17 cellular contexts compared by ENCODE assay signal in the genomic region with DNA sequence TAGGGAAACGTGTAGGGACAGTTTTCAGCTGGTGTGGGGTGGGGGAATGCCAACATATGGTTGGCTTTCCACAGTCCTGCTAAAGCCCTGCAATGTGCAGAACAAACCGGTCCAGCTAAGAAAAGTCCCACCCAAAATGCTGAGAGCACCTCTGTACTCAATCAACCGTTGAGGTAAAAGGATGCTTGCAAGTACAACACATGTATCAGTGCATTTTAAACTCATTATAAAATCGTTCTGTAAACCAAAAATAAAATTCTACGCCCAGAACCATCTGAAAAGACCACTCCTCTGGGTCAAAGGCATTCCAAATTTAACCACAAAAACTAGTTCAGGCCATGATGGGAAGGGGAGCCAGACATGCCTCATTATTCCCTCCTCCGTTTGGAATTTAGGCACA. TPM values are rescaled to one million over a fixed set of nuclear protein-coding genes. Genes with fewer than 3 reads are reported as not detected.
DNase-seq lines count a peak whose midpoint lies in the region; ATAC-seq and TF ChIP-seq lines count a peak whose summit lies in the region.
"Had no signal": no experiment of that assay in that cellular context is flagged by ENCODE, and none has a peak within 500 bp of the region (broad histone marks: within the 10 kb centered on the region; RNA-seq: fewer than 3 reads in every experiment).

No MANE protein-coding gene starts in this region.

- CTCF ChIA-PET in activated CD4-positive, alpha-beta T cell treated with anti-CD3 and anti-CD28 coated beads, Interleukin-2, amount 10 ng/mL, durations not matched to agents 7 days and 5 days (lab: Charles Lee), result interaction anchor here (1.0 to 1.5 kb wide), 3 partner anchors 53 to 184 kb away, joined by 4 to 7 read pairs (median 6); no protein-coding TSS in a partner anchor
- CTCF ChIA-PET in HCT116 (lab: Charles Lee), result no interaction called here

- ATAC-seq in HCT116 (no peak), HG03457 (IDR thresholded peaks at IDR 0.05; ENCODE audit: unreplicated experiment) (no peak), upper lobe of left lung (ENCODE audit: low FRiP score in 2 of 2) (no peak)
- ATAC-seq: naive thymus-derived CD4-positive, alpha-beta T cell had no signal

- H3K27ac Mint-ChIP-seq in activated CD4-positive, alpha-beta T cell treated with anti-CD3 and anti-CD28 coated beads, Interleukin-2, amount 10 ng/mL, durations not matched to agents 7 days and 5 days, result no peak overlapping the region
- H3K27ac Mint-ChIP-seq in activated naive CD8-positive, alpha-beta T cell, result no peak overlapping the region
- no peak overlapping the region for H3K27ac Mint-ChIP-seq in neural crest cell (ENCODE audit: unreplicated experiment)
- H3K27ac Mint-ChIP-seq: memory B cell had no signal

- no peak overlapping the region for H3K4me3 ChIP-seq in HCT116 (replicated peaks in 1 of 2; ENCODE audit: low read depth in 1 of 2, low read length in 2 of 2)
- no peak overlapping the region for H3K4me3 ChIP-seq in upper lobe of left lung
- H3K4me3 ChIP-seq in vagina, result no peak overlapping the region
- H3K4me3 ChIP-seq: uterus had no signal

- no peak for TF ChIP-seq CTCF in HCT116 (IDR thresholded peaks at IDR 0.05 in 2 of 3, conservative IDR thresholded peaks at IDR 0.05 in 1 of 3; ENCODE audit: borderline replicate concordance in 1 of 3, insufficient read depth in 1 of 3, low read depth in 2 of 3, low read length in 2 of 3)
- no peak for TF ChIP-seq CTCF in neural crest cell (conservative IDR thresholded peaks at IDR 0.05)
- TF ChIP-seq CTCF in upper lobe of left lung (IDR thresholded peaks at IDR 0.05), result no peak
- no peak for TF ChIP-seq CTCF in vagina (IDR thresholded peaks at IDR 0.05)

- peaks cover 6 to 14% of the 10 kb centered on the region in 2 experiments for H3K36me3 ChIP-seq in HCT116 (ENCODE audit: control insufficient read depth in 1 of 2, insufficient read depth in 2 of 2, low read length in 2 of 2)
- H3K36me3 ChIP-seq in upper lobe of left lung, result no peaks in the 10 kb centered on the region
- no peaks in the 10 kb centered on the region for H3K36me3 ChIP-seq in vagina
- H3K36me3 ChIP-seq: uterus had no signal

- 85 to 86% methylated on average over 6 of the region's 6 CpGs for WGBS in upper lobe of left lung, 2 donors

- POLR2A ChIA-PET in activated CD4-positive, alpha-beta T cell treated with anti-CD3 and anti-CD28 coated beads, Interleukin-2, amount 10 ng/mL, durations not matched to agents 7 days and 5 days (lab: Charles Lee), result no interaction called here
- POLR2A ChIA-PET in HCT116 (lab: Charles Lee), result no interaction called here

- TF ChIP-seq EP300 in upper lobe of left lung (IDR thresholded peaks at IDR 0.05), result no peak

- peaks cover 47% of the 10 kb centered on the region for H3K79me2 ChIP-seq in HCT116 (ENCODE audit: insufficient read depth, low read length)

- H3K27me3 Mint-ChIP-seq in activated CD4-positive, alpha-beta T cell treated with anti-CD3 and anti-CD28 coated beads, Interleukin-2, amount 10 ng/mL, durations not matched to agents 7 days and 5 days, result no peaks in the 10 kb centered on the region
- H3K27me3 Mint-ChIP-seq in activated naive CD8-positive, alpha-beta T cell, result peaks cover 28% of the 10 kb centered on the region
- no peaks in the 10 kb centered on the region for H3K27me3 Mint-ChIP-seq in neural crest cell (ENCODE audit: low read depth)

- intact Hi-C loops in HCT116 (cut with micrococcal nuclease) (loop anchor here (5.0 kb wide), 1 partner anchor 57 kb away; the partner anchor contains the start of gene ENOSF1), vagina (cut with DNase I) (no loop called here)

- H3K9me3 Mint-ChIP-seq in activated CD4-positive, alpha-beta T cell treated with anti-CD3 and anti-CD28 coated beads, Interleukin-2, amount 10 ng/mL, durations not matched to agents 7 days and 5 days, result no peaks in the 10 kb centered on the region
- no peaks in the 10 kb centered on the region for H3K9me3 Mint-ChIP-seq in activated naive CD8-positive, alpha-beta T cell (ENCODE audit: low read depth)
- no peaks in the 10 kb centered on the region for H3K9me3 Mint-ChIP-seq in neural crest cell
- H3K9me3 Mint-ChIP-seq: memory B cell had no signal

- TSS peak; percentile 39 for BruUV-seq in HCT116 (replicated peaks; lab: Mats Ljungman, UMichigan)

- H3K27me3 ChIP-seq in HCT116 (ENCODE audit: insufficient read depth, low read length) (no peaks in the 10 kb centered on the region), upper lobe of left lung (peaks cover 0 to 7% (median 0%) of the 10 kb centered on the region in 4 donors), vagina (no peaks in the 10 kb centered on the region)

- no peak for DNase-seq in activated CD4-positive, alpha-beta T cell treated with anti-CD3 and anti-CD28 coated beads, Interleukin-2, amount 10 ng/mL, durations not matched to agents 7 days and 5 days
- DNase-seq in activated CD4-positive, alpha-beta T cell treated with anti-CD3 and anti-CD28 coated beads, Interleukin-2, amount 50 U/mL, for 4 hours, result no peak
- no peak for DNase-seq in HCT116 (ENCODE audit: low read depth, low spot score)
- no peak for DNase-seq in neural crest cell (ENCODE audit: low read depth, low spot score)
- DNase-seq in upper lobe of left lung, result no peak
- no peak for DNase-seq in vagina (ENCODE audit: extremely low spot score in 2 of 2)
- DNase-seq: amniotic stem cell; naive thymus-derived CD4-positive, alpha-beta T cell; NCI-H1105; NCI-H2081; NCI-H446 treated with DMSO at 0.1 percent for 48 hours; stimulated activated CD4-positive, alpha-beta T cell treated with anti-CD3 and anti-CD28 coated beads, Interleukin-4, amount 100 ng/mL, for 24 hours; uterus had no signal

- peak overlapping the region; percentile 97 for H3K4me3 Mint-ChIP-seq in activated CD4-positive, alpha-beta T cell treated with anti-CD3 and anti-CD28 coated beads, Interleukin-2, amount 10 ng/mL, durations not matched to agents 7 days and 5 days
- peak overlapping the region; percentile 14 for H3K4me3 Mint-ChIP-seq in activated naive CD8-positive, alpha-beta T cell
- peak overlapping the region; percentile 82 for H3K4me3 Mint-ChIP-seq in neural crest cell
- H3K4me3 Mint-ChIP-seq: memory B cell had no signal

- TF ChIP-seq POLR2A in HCT116 (IDR thresholded peaks at IDR 0.05; ENCODE audit: borderline replicate concordance, extremely low read depth, insufficient read depth, insufficient read length) (no peak), upper lobe of left lung (IDR thresholded peaks at IDR 0.05) (no peak), vagina (IDR thresholded peaks at IDR 0.05) (no peak)

- no peak for TF ChIP-seq RAD21 in HCT116 (IDR thresholded peaks at IDR 0.05; ENCODE audit: low read depth)

- no peaks in the 10 kb centered on the region for H4K20me1 ChIP-seq in HCT116 (ENCODE audit: insufficient read depth)

- H2AFZ ChIP-seq in HCT116 (ENCODE audit: low read depth, low read length, poor library complexity, severe bottlenecking), result no peak overlapping the region

- peaks cover 49% of the 10 kb centered on the region for H3K4me1 Mint-ChIP-seq in activated CD4-positive, alpha-beta T cell treated with anti-CD3 and anti-CD28 coated beads, Interleukin-2, amount 10 ng/mL, durations not matched to agents 7 days and 5 days
- H3K4me1 Mint-ChIP-seq in activated naive CD8-positive, alpha-beta T cell (ENCODE audit: low read depth), result peaks cover 13% of the 10 kb centered on the region
- peaks cover 37% of the 10 kb centered on the region for H3K4me1 Mint-ChIP-seq in neural crest cell

- H3K36me3 Mint-ChIP-seq in activated CD4-positive, alpha-beta T cell treated with anti-CD3 and anti-CD28 coated beads, Interleukin-2, amount 10 ng/mL, durations not matched to agents 7 days and 5 days (ENCODE audit: low read depth), result peaks cover 30% of the 10 kb centered on the region
- H3K36me3 Mint-ChIP-seq in activated naive CD8-positive, alpha-beta T cell, result peaks cover 6% of the 10 kb centered on the region
- H3K36me3 Mint-ChIP-seq in neural crest cell (ENCODE audit: low read depth), result peaks cover 27% of the 10 kb centered on the region
- H3K36me3 Mint-ChIP-seq: memory B cell had no signal

- no peaks in the 10 kb centered on the region for H3K9me3 ChIP-seq in HCT116 (ENCODE audit: control insufficient read depth in 1 of 2, insufficient read depth in 1 of 2, low read depth in 1 of 2, low read length in 2 of 2)
- no peaks in the 10 kb centered on the region for H3K9me3 ChIP-seq in upper lobe of left lung
- no peaks in the 10 kb centered on the region for H3K9me3 ChIP-seq in vagina
- H3K9me3 ChIP-seq: uterus had no signal

- H3K4me2 ChIP-seq in HCT116 (ENCODE audit: low read length), result peak overlapping the region; percentile 94

- H3K9me2 ChIP-seq in HCT116 (ENCODE audit: insufficient read depth), result no peaks in the 10 kb centered on the region

- H3K27ac ChIP-seq in HCT116 (ENCODE audit: low read depth, low read length) (no peak overlapping the region), upper lobe of left lung (no peak overlapping the region), vagina (no peak overlapping the region)
- H3K27ac ChIP-seq: uterus had no signal

- H3K9ac ChIP-seq in HCT116 (ENCODE audit: low read length), result peak overlapping the region; percentile 99; the same call in 1 of the 2 replicates

- RAD21 ChIA-PET in HCT116 (lab: Charles Lee; ENCODE audit: low non-redundant PET in 1 of 2, low total read pairs in 2 of 2, uncharacterized antibody in 2 of 2, unreplicated experiment in 2 of 2), result no interaction called here

- H3K4me1 ChIP-seq in HCT116 (ENCODE audit: control insufficient read depth in 1 of 2, insufficient read depth in 2 of 2, low read length in 2 of 2) (peaks cover 9 to 22% of the 10 kb centered on the region in 2 experiments; a peak in 3 of 4 replicates), upper lobe of left lung (peaks cover 5 to 21% (median 13%) of the 10 kb centered on the region in 4 donors), vagina (peaks cover 5% of the 10 kb centered on the region)
- H3K4me1 ChIP-seq: uterus had no signal

RNA-seq across cellular contexts. Expression of gene TYMS, which starts 2.0 kb away (rescaled TPM):
- 100 to 1,000 TPM; 421 to 478 TPM for total RNA-seq in activated CD4-positive, alpha-beta T cell treated with anti-CD3 and anti-CD28 coated beads, Interleukin-2, amount 10 ng/mL, durations not matched to agents 7 days and 5 days
- total RNA-seq in HCT116 (2021; ENCODE audit: unreplicated experiment) (245 TPM), neural crest cell (264 and 268 TPM in 2 replicates), upper lobe of left lung (10 to 100 TPM in 2 of 6 donors, 1 to 10 TPM in 3, not detected in 1; 5.2 to 16.3 (median 7.6) TPM), vagina (11.3 TPM)
- polyA plus RNA-seq in HCT116 (2012), result 197 and 211 TPM in 2 replicates
- polyA plus RNA-seq: naive thymus-derived CD4-positive, alpha-beta T cell had no signal

RNA-seq across cellular contexts. Expression of gene ENOSF1, which starts 57.0 kb away (rescaled TPM):
- total RNA-seq in activated CD4-positive, alpha-beta T cell treated with anti-CD3 and anti-CD28 coated beads, Interleukin-2, amount 10 ng/mL, durations not matched to agents 7 days and 5 days, result 10 to 100 TPM; 67.2 to 70.3 TPM
- 90.0 TPM for total RNA-seq in HCT116 (2021; ENCODE audit: unreplicated experiment)
- polyA plus RNA-seq in HCT116 (2012), result 45.6 and 51.7 TPM in 2 replicates
- total RNA-seq in neural crest cell, result 78.6 and 83.3 TPM in 2 replicates
- 100 to 1,000 TPM in 3 of 6 donors, 10 to 100 TPM in 3; 66.9 to 296 (median 105) TPM for total RNA-seq in upper lobe of left lung
- total RNA-seq in vagina, result 53.5 TPM

RNA-seq across cellular contexts. Expression of gene CLUL1, which starts 58.7 kb away (rescaled TPM):
- total RNA-seq in activated CD4-positive, alpha-beta T cell treated with anti-CD3 and anti-CD28 coated beads, Interleukin-2, amount 10 ng/mL, durations not matched to agents 7 days and 5 days, result not detected
- total RNA-seq in HCT116 (2021; ENCODE audit: unreplicated experiment), result 0.91 TPM
- polyA plus RNA-seq in HCT116 (2012), result 0.55 and 0.90 TPM in 2 replicates
- total RNA-seq in neural crest cell, result 0.50 and 1.0 TPM in 2 replicates
- 10 to 100 TPM in 2 of 6 donors, 1 to 10 TPM in 3, not detected in 1; 1.7 to 27.2 (median 3.0) TPM for total RNA-seq in upper lobe of left lung
- total RNA-seq in vagina, result not detected
- total RNA-seq: cardiac septum had no signal

Comparison
In these comparisons a context has a peak if more than half of its experiments do, and no peak if none do; other contexts are left out.
1. H3K4me3 Mint-ChIP-seq: peak in every context shown above with its lines; median percentile 97 in activated CD4-positive, alpha-beta T cell treated with anti-CD3 and anti-CD28 coated beads, Interleukin-2, amount 10 ng/mL, durations not matched to agents 7 days and 5 days; 82 in neural crest cell; 14 in activated naive CD8-positive, alpha-beta T cell.
2. RNA of gene TYMS, which starts 2.0 kb away (total RNA-seq): 421 to 478 TPM in activated CD4-positive, alpha-beta T cell treated with anti-CD3 and anti-CD28 coated beads, Interleukin-2, amount 10 ng/mL, durations not matched to agents 7 days and 5 days, 264 to 268 TPM in neural crest cell and 245 TPM in HCT116 (single experiment); 11.3 TPM in vagina (single experiment) and 5.2 to 16.3 TPM in upper lobe of left lung; every median in the first group is over 10 times any median in the second.